8 cellular contexts compared by ENCODE assay signal in genomic region chr14:81220767-81221578, GRCh38. TPM values are rescaled to one million over a fixed set of nuclear protein-coding genes. Genes with fewer than 3 reads are reported as not detected.
DNase-seq lines count a peak whose midpoint lies in the region; ATAC-seq and TF ChIP-seq lines count a peak whose summit lies in the region.

TSS of gene GTF2A1 (minus strand) at chr14:81220959. CDS start at chr14:81220518, 441 bp downstream.

- intact Hi-C loops in left ventricle myocardium superior (cut with micrococcal nuclease) (no loop called here), prostate gland (cut with DNase I) (no loop called here)

- WGBS in prostate gland, result under 1% methylated on average over 64 of the region's 90 CpGs
- WGBS in urinary bladder, result under 1% methylated on average over 90 of the region's 90 CpGs

- H3K36me3 ChIP-seq in prostate gland (no peaks in the 10 kb centered on the region), urinary bladder (ENCODE audit: insufficient read depth) (no peaks in the 10 kb centered on the region)

- no peaks in the 10 kb centered on the region for H3K9me3 ChIP-seq in prostate gland

- H3K27ac ChIP-seq in angular gyrus (ENCODE audit: low read depth, low read length) (peak within 1 kb of the TSS; percentile 100), prostate gland (peak within 1 kb of the TSS; percentile 98 to 99), urinary bladder (ENCODE audit: low read depth) (peak within 1 kb of the TSS; percentile 98)

- H3K4me1 ChIP-seq in prostate gland (replicated peaks), result no peaks in the 10 kb centered on the region
- H3K4me1 ChIP-seq in urinary bladder (ENCODE audit: insufficient read depth), result no peaks in the 10 kb centered on the region

- peak within 1 kb of the TSS; percentile 69 to 73 for H3K4me3 ChIP-seq in prostate gland
- peak within 1 kb of the TSS; percentile 94 for H3K4me3 ChIP-seq in urinary bladder (ENCODE audit: low read depth, low read length)

- peak; percentile 77 for ATAC-seq in GM18498 (IDR thresholded peaks at IDR 0.05; ENCODE audit: unreplicated experiment)
- ATAC-seq in HG02938 (IDR thresholded peaks at IDR 0.05; ENCODE audit: unreplicated experiment), result peak; percentile 72
- peak; percentile 93 for ATAC-seq in left ventricle myocardium superior

- peak; percentile 95 to 97 for DNase-seq in NCI-H187 (lab: John Stamatoyannopoulos, UW)
- peak; percentile 87 to 98 (median 93) for DNase-seq in T-helper 2 cell
- DNase-seq in left ventricle myocardium superior, result peak; percentile 96
- DNase-seq in prostate gland (ENCODE audit: low spot score), result peak; percentile 94

- no peak for TF ChIP-seq CTCF in prostate gland (IDR thresholded peaks at IDR 0.05)

- H3K27me3 ChIP-seq in prostate gland (replicated peaks; ENCODE audit: insufficient read depth), result no peaks in the 10 kb centered on the region

- peak; percentile 86 for TF ChIP-seq POLR2A in prostate gland (IDR thresholded peaks at IDR 0.05)

RNA-seq across cellular contexts. Expression of gene GTF2A1, which starts in this region (rescaled TPM):
- total RNA-seq in left ventricle myocardium superior (18.9 TPM), prostate gland (10 to 100 TPM; 21.2 to 54.9 TPM), urinary bladder (44.7 TPM)
- polyA plus RNA-seq in urinary bladder, result 12.7 TPM

Comparison
In these comparisons a context has a peak if more than half of its experiments do, and no peak if none do; other contexts are left out.
1. Peak in every context shown above with its lines: DNase-seq, ATAC-seq, H3K4me3 ChIP-seq and H3K27ac ChIP-seq.